ENCODE assay signal across 8 cellular contexts in genomic region chr1:28877132-28877781, GRCh38. TPM values are rescaled to one million over a fixed set of nuclear protein-coding genes. Genes with fewer than 3 reads are reported as not detected.
DNase-seq lines count a peak whose midpoint lies in the region; ATAC-seq and TF ChIP-seq lines count a peak whose summit lies in the region.

No MANE protein-coding gene starts in this region.

- H3K27ac ChIP-seq in colonic mucosa (no peak overlapping the region), liver (ENCODE audit: low read depth in 1 of 2, low read length in 2 of 2) (no peak overlapping the region)

- WGBS in liver = 18% methylated on average over 18 of the region's 18 CpGs

- DNase-seq in COR-L47 (lab: John Stamatoyannopoulos, UW) = peak; percentile 64
- peak; percentile 80 to 92 for DNase-seq in NCI-H526 (lab: John Stamatoyannopoulos, UW)
- DNase-seq in activated CD4-positive, alpha-beta T cell treated with anti-CD3 and anti-CD28 coated beads for 48 hours = peak; percentile 82
- DNase-seq in colonic mucosa = peak; percentile 83
- peak; percentile 52 to 66 (median 53) for DNase-seq in stimulated activated CD4-positive, alpha-beta T cell treated with anti-CD3 and anti-CD28 coated beads, TNF-alpha, amount 100 ng/mL, for 4 hours (ENCODE audit: low read depth in 3 of 3)

- H3K4me3 ChIP-seq in colonic mucosa (no peak overlapping the region), liver (ENCODE audit: low read depth in 1 of 3, low read length in 3 of 3) (no peak overlapping the region)

- H3K9ac ChIP-seq in colonic mucosa (ENCODE audit: low read depth in 2 of 2, low read length in 2 of 2) = no peak overlapping the region
- H3K9ac ChIP-seq in liver (ENCODE audit: low read depth in 1 of 2, low read length in 2 of 2) = no peak overlapping the region

- no peaks in the 10 kb centered on the region for H3K9me3 ChIP-seq in colonic mucosa
- no peaks in the 10 kb centered on the region for H3K9me3 ChIP-seq in liver (ENCODE audit: control insufficient read depth in 4 of 4, low read length in 3 of 4)

- ATAC-seq in HG03097 (IDR thresholded peaks at IDR 0.05; ENCODE audit: low FRiP score, unreplicated experiment) (peak; percentile 52), GM18868 (IDR thresholded peaks at IDR 0.05; ENCODE audit: unreplicated experiment) (no peak)

- intact Hi-C loops in colonic mucosa (cut with DNase I) = loop anchor here (1.0 to 5.0 kb wide), 3 partner anchors 92 to 360 kb away; no protein-coding TSS in a partner anchor

- peaks cover 5% of the 10 kb centered on the region for H3K4me1 ChIP-seq in colonic mucosa
- H3K4me1 ChIP-seq in liver (ENCODE audit: control insufficient read depth in 4 of 4, insufficient read depth in 4 of 4, low read length in 3 of 4) = peaks cover 0 to 7% (median under 1%) of the 10 kb centered on the region in 4 donors

- TF ChIP-seq RAD21 in liver (IDR thresholded peaks at IDR 0.05) = peak; percentile 98 to 99

- H3K27me3 ChIP-seq in colonic mucosa (no peaks in the 10 kb centered on the region), liver (ENCODE audit: control insufficient read depth in 4 of 4, insufficient read depth in 4 of 4, low read length in 3 of 4) (no peaks in the 10 kb centered on the region)

- TF ChIP-seq CTCF in colonic mucosa (IDR thresholded peaks at IDR 0.05) (peak; percentile 90), liver (IDR thresholded peaks at IDR 0.05; ENCODE audit: low read depth, low read length, missing input control) (peak; percentile 97)

- H3K36me3 ChIP-seq in colonic mucosa = no peaks in the 10 kb centered on the region
- H3K36me3 ChIP-seq in liver (ENCODE audit: control insufficient read depth in 4 of 4, insufficient read depth in 3 of 4, low read depth in 1 of 4, low read length in 3 of 4) = no peaks in the 10 kb centered on the region

TF ChIP-seq in liver, 16 proteins besides CTCF, POLR2A, EP300 and RAD21:
- TF ChIP-seq YY1 (IDR thresholded peaks at IDR 0.05) = peak; percentile 55
- peak in 1 of 2 donors; percentile 8 for TF ChIP-seq HNF4A (conservative IDR thresholded peaks at IDR 0.05)
- no peak for TF ChIP-seq RXRA (IDR thresholded peaks at IDR 0.05)

RNA-seq across cellular contexts. Expression of gene EPB41, which starts 37.1 kb away (rescaled TPM):
- total RNA-seq in colonic mucosa = 10 to 100 TPM; 65.4 to 74.0 TPM
- 100 to 1,000 TPM in 1 of 2 donors, 10 to 100 TPM in 1; 61.1 to 189 TPM for total RNA-seq in liver
- polyA plus RNA-seq in liver = 10 to 100 TPM; 10.7 to 15.1 TPM
